9 cellular contexts compared by ENCODE assay signal in the genomic region with DNA sequence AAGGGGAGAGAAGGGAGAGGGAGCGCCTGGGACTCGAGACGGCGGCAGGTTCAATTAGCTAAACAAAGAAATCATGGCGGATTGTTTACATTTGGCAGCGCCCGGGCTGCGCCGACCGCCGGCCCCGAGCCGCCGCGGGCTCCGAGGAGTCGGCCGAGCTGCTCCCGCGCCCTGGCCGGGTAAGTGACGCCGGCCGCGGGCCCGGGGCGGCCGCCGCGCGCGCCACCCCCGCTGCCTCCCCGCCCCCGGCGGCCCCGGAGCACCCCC.
A peak's percentile ranks its signal among the peaks of the same experiment; 100 is the strongest.
DNase-seq lines count a peak whose midpoint lies in the region; ATAC-seq, FAIRE-seq and TF ChIP-seq lines count a peak whose summit lies in the region.
"Had no signal": no experiment of that assay in that cellular context is flagged by ENCODE, and none has a peak within 500 bp of the region (broad histone marks: within the 10 kb centered on the region; RNA-seq: fewer than 3 reads in every experiment).

No MANE protein-coding gene starts in this region.

- 0% methylated on average over 8 of the region's 37 CpGs for WGBS in GM12878 (ENCODE audit: insufficient coverage, insufficient replicate concordance, low lambda C conversion rate, missing lambda C conversion rate)

- BruUV-seq in GM12878 (replicated peaks; lab: Mats Ljungman, UMichigan) = no TSS peak

- TF ChIP-seq POLR2A in GM12878 (IDR thresholded peaks at IDR 0.05; ENCODE audit: low read depth, low read length) = no peak

- RAD21 ChIA-PET in GM12878 (lab: Charles Lee; ENCODE audit: unreplicated experiment) = no interaction called here

- no peaks in the 10 kb centered on the region for H3K9me3 ChIP-seq in GM12878 (replicated peaks; ENCODE audit: control insufficient read depth, insufficient read depth, low read length)

- H3K27ac Mint-ChIP-seq in mesothelial cell of epicardium = peak overlapping the region; percentile 93

- peak overlapping the region; percentile 90 for H3K4me3 Mint-ChIP-seq in mesothelial cell of epicardium

- H3K36me3 Mint-ChIP-seq in mesothelial cell of epicardium = no peaks in the 10 kb centered on the region

- H3K4me3 ChIP-seq in ACC112 (ENCODE audit: low read depth, low read length) (peak overlapping the region; percentile 86), GM12878 (peak overlapping the region; percentile 55; the same call in 1 of the 2 replicates)

- POLR2A ChIA-PET in GM12878 (lab: Charles Lee) = no interaction called here

- H3K9ac ChIP-seq in GM12878 (ENCODE audit: control insufficient read depth, insufficient read depth, low read length) = no peak overlapping the region

- no peaks in the 10 kb centered on the region for H3K27me3 Mint-ChIP-seq in mesothelial cell of epicardium (ENCODE audit: low read depth)

- in situ Hi-C loops in GM12878 (cut with MboI) = no loop called here

- H4K20me1 ChIP-seq in GM12878 (ENCODE audit: control insufficient read depth, insufficient read depth) = no peaks in the 10 kb centered on the region

- peaks cover 23% of the 10 kb centered on the region for H3K4me1 Mint-ChIP-seq in mesothelial cell of epicardium

- H3K27ac ChIP-seq in ACC112 (ENCODE audit: low read depth, low read length) (no peak overlapping the region), GM12878 (ENCODE audit: control insufficient read depth, insufficient read depth) (no peak overlapping the region)

- SMC1A ChIA-PET in GM12878 (lab: Charles Lee; ENCODE audit: uncharacterized antibody, unreplicated experiment) = no interaction called here

- DNase-seq in NCI-H146 treated with DMSO at 0.1 percent for 48 hours (lab: John Stamatoyannopoulos, UW; ENCODE audit: unreplicated experiment) (peak; percentile 63), GM12878 (ENCODE audit: low read depth, low spot score) (no peak), mesothelial cell of epicardium (ENCODE audit: low spot score in 2 of 2, unreplicated experiment in 2 of 2) (peak; percentile 20 to 43), CD1c-positive myeloid dendritic cell (ENCODE audit: extremely low spot score) (no peak)
- DNase-seq in stimulated activated CD4-positive, alpha-beta T cell treated with anti-CD3 and anti-CD28 coated beads, Interleukin-12 subunit alpha, Interleukin-12 subunit beta, amount 100 ng/mL, for 4 hours = no peak

- H3K4me1 ChIP-seq in ACC112 (ENCODE audit: control insufficient read depth, insufficient read depth, low read length, unreplicated experiment) (peaks cover 3% of the 10 kb centered on the region), GM12878 (ENCODE audit: control insufficient read depth, insufficient read depth, low read length) (no peaks in the 10 kb centered on the region)

- no peak for TF ChIP-seq EP300 in GM12878 (IDR thresholded peaks at IDR 0.05; ENCODE audit: borderline replicate concordance in 1 of 2, control insufficient read depth in 1 of 2, low read depth in 2 of 2, low read length in 2 of 2)

- ATAC-seq in GM18511 (IDR thresholded peaks at IDR 0.05; ENCODE audit: unreplicated experiment) = peak; percentile 61
- peak; percentile 47; the same call in 2 of the 3 replicates for ATAC-seq in GM12878
- no peak for ATAC-seq in HG03460 (IDR thresholded peaks at IDR 0.05; ENCODE audit: unreplicated experiment)

- H3K9me3 Mint-ChIP-seq in mesothelial cell of epicardium = no peaks in the 10 kb centered on the region

- no peak for TF ChIP-seq CTCF in GM12878 (IDR thresholded peaks at IDR 0.05 in 2 of 3, conservative IDR thresholded peaks at IDR 0.05 in 1 of 3; ENCODE audit: control insufficient read depth in 2 of 3, extremely low read depth in 1 of 3, insufficient read depth in 1 of 3, low read depth in 3 of 3, low read length in 3 of 3)
- TF ChIP-seq CTCF in mesothelial cell of epicardium (IDR thresholded peaks at IDR 0.05; ENCODE audit: unreplicated experiment) = no peak

- CTCF ChIA-PET in GM12878 (lab: Yijun Ruan, JAX) = no interaction called here

- no peak for TF ChIP-seq RAD21 in GM12878 (IDR thresholded peaks at IDR 0.05; ENCODE audit: insufficient read depth, low read depth, low read length)

- intact Hi-C loops in GM12878 (cut with micrococcal nuclease; ENCODE audit: unreplicated experiment) = no loop called here

- no peak for FAIRE-seq in GM12878 (lab: Jason Lieb, UNC)
- FAIRE-seq: colon had no signal

- peaks cover 44% of the 10 kb centered on the region for H3K27me3 ChIP-seq in ACC112 (ENCODE audit: insufficient read depth, low read length)
- H3K27me3 ChIP-seq in GM12878 (replicated peaks in 1 of 2; ENCODE audit: control insufficient read depth in 2 of 2, insufficient read depth in 2 of 2, low read length in 1 of 2) = no peaks in the 10 kb centered on the region; a peak in 2 of 4 replicates

- H2AFZ ChIP-seq in ACC112 (ENCODE audit: low read length, unreplicated experiment) (peak overlapping the region; percentile 89), GM12878 (ENCODE audit: control insufficient read depth, low read depth, low read length) (no peak overlapping the region)

- no peaks in the 10 kb centered on the region for H3K36me3 ChIP-seq in ACC112 (ENCODE audit: insufficient read depth, low read length)
- no peaks in the 10 kb centered on the region for H3K36me3 ChIP-seq in GM12878 (ENCODE audit: control insufficient read depth in 2 of 2, insufficient read depth in 2 of 2, low read length in 1 of 2)

- H3K4me2 ChIP-seq in GM12878 (ENCODE audit: control insufficient read depth, insufficient read depth) = peak overlapping the region; percentile 94

- H3K79me2 ChIP-seq in ACC112 (ENCODE audit: control insufficient read depth, insufficient read depth, low read length, unreplicated experiment) (no peaks in the 10 kb centered on the region), GM12878 (ENCODE audit: control insufficient read depth, insufficient read depth, low read length) (no peaks in the 10 kb centered on the region)

TF ChIP-seq in GM12878, 131 proteins besides CTCF, POLR2A, EP300 and RAD21:
- TF ChIP-seq PAX8 (IDR thresholded peaks at IDR 0.05) = no peak
- TF ChIP-seq YY1 (IDR thresholded peaks at IDR 0.05; ENCODE audit: low read depth, low read length) = peak; percentile 40; the same call in 1 of the 2 replicates

Comparison
In these comparisons a context has a peak if more than half of its experiments do, and no peak if none do; other contexts are left out.
1. DNase-seq: peak in NCI-H146 treated with DMSO at 0.1 percent for 48 hours (single experiment) and mesothelial cell of epicardium (2 of 2); none in GM12878 (single experiment), CD1c-positive myeloid dendritic cell (single experiment) and stimulated activated CD4-positive, alpha-beta T cell treated with anti-CD3 and anti-CD28 coated beads, Interleukin-12 subunit alpha, Interleukin-12 subunit beta, amount 100 ng/mL, for 4 hours (single experiment).